ENCODE assay signal across 14 cellular contexts in the genomic region with DNA sequence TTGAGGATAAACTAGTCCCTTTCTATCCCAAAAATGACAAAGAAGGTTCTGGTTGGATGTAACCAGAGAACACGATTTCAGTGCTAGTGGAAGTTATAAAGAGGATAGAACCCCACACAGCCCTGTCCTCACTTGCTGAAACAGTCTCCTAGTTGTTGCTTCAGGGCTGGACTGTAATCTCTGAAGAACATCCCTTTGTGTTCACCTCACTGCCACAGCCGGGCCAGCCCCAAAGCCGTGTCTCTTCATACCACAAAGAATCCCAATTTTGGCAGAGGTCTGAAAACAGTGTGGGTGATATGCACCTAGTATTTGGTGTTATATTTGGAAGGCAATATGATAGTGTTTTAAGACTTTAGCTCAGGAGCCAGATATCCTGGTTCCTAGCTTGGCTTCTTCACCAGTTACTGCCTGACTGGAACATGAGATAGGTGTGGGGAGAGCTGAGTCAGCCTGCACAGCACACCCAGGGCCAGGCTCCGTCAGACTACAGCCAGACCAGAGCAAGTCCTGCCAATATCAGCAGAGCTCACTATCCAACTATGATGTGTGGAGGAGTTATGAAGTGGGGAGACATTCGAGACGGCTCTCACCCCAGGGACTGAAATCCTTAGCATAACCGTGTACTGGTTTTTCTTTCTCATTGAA. TPM values are rescaled to one million over a fixed set of nuclear protein-coding genes. Genes with fewer than 3 reads are reported as not detected.
DNase-seq lines count a peak whose midpoint lies in the region; ATAC-seq and TF ChIP-seq lines count a peak whose summit lies in the region.
"Had no signal": no experiment of that assay in that cellular context is flagged by ENCODE, and none has a peak within 500 bp of the region (broad histone marks: within the 10 kb centered on the region; RNA-seq: fewer than 3 reads in every experiment).

No MANE protein-coding gene starts in this region.

- H3K27ac ChIP-seq in gastroesophageal sphincter (no peak overlapping the region), osteoblast (ENCODE audit: low read depth, low read length) (peak overlapping the region; percentile 19)

- H3K4me1 ChIP-seq in gastroesophageal sphincter (no peaks in the 10 kb centered on the region), osteoblast (ENCODE audit: insufficient read depth, low read length) (peaks cover 14% of the 10 kb centered on the region)

- no peak for TF ChIP-seq POLR2A in gastroesophageal sphincter (IDR thresholded peaks at IDR 0.05)

- H3K4me2 ChIP-seq in osteoblast (ENCODE audit: insufficient read depth, low read length), result peak overlapping the region; percentile 69

- DNase-seq in Daoy (ENCODE audit: low read depth) (peak; percentile 93), amniotic epithelial cell (ENCODE audit: low read depth) (peak; percentile 75), osteoblast (ENCODE audit: insufficient read length, low spot score, missing footprints) (peak; percentile 79), NCI-H82 (lab: John Stamatoyannopoulos, UW) (no peak), cortex of kidney (lab: John Stamatoyannopoulos, UW) (no peak), DMS53 treated with DMSO at 0.1 percent for 48 hours (lab: John Stamatoyannopoulos, UW; ENCODE audit: unreplicated experiment) (no peak), NCI-H1930 (lab: John Stamatoyannopoulos, UW) (no peak)
- DNase-seq: CD4-positive, CD25-positive, alpha-beta regulatory T cell; hippocampal formation; stimulated activated CD4-positive, alpha-beta T cell treated with anti-CD3 and anti-CD28 coated beads, Interleukin-1b, Interleukin-23, amount 100 ng/mL, for 48 hours had no signal

- TF ChIP-seq EP300 in gastroesophageal sphincter (IDR thresholded peaks at IDR 0.05), result no peak

- H2AFZ ChIP-seq in osteoblast (ENCODE audit: low read length), result no peak overlapping the region

- no peaks in the 10 kb centered on the region for H4K20me1 ChIP-seq in osteoblast (ENCODE audit: insufficient read depth, low read length)

- H3K4me3 ChIP-seq in gastroesophageal sphincter (no peak overlapping the region), osteoblast (ENCODE audit: insufficient read depth, low read length) (peak overlapping the region; percentile 8)

- H3K27me3 ChIP-seq in gastroesophageal sphincter, result no peaks in the 10 kb centered on the region
- H3K27me3 ChIP-seq in osteoblast (ENCODE audit: insufficient read depth, low read length), result peaks cover 2% of the 10 kb centered on the region

- TF ChIP-seq CTCF in gastroesophageal sphincter (IDR thresholded peaks at IDR 0.05), result no peak
- no peak for TF ChIP-seq CTCF in osteoblast (IDR thresholded peaks at IDR 0.05; ENCODE audit: extremely low read depth, low read depth, low read length)

- H3K36me3 ChIP-seq in gastroesophageal sphincter (no peaks in the 10 kb centered on the region), osteoblast (ENCODE audit: insufficient read depth, low read length) (no peaks in the 10 kb centered on the region)

- no peaks in the 10 kb centered on the region for H3K79me2 ChIP-seq in osteoblast (ENCODE audit: insufficient read depth, low read length)

- 30 to 61% methylated on average over 6 of the region's 7 CpGs for WGBS in gastroesophageal sphincter (ENCODE audit: low coverage in 1 of 2), 2 donors

- peak; percentile 85 for ATAC-seq in gastroesophageal sphincter

- H3K9me3 ChIP-seq in gastroesophageal sphincter (no peaks in the 10 kb centered on the region), osteoblast (ENCODE audit: low read depth, low read length) (no peaks in the 10 kb centered on the region)

RNA-seq across cellular contexts. Expression of gene CYP3A4, which starts 21.2 kb away (rescaled TPM):
- 0.09 and 0.11 TPM in 2 replicates for total RNA-seq in Daoy (2014; rRNA removed; shearing (Covaris generic))
- total RNA-seq in gastroesophageal sphincter (not detected), osteoblast (not detected in 2 replicates)
- total RNA-seq: activated T-helper 1 cell treated with anti-CD3 and anti-CD28 coated beads, Interleukin-12 subunit alpha, Interleukin-12 subunit beta, Interleukin-2, Interleukin-4 antibody, amounts not matched to agents 30 ng/mL and 10 ng/mL and 1 ng/mL, durations not matched to agents 14 hours and 24 hours and 36 hours; CD4-positive, CD25-positive, alpha-beta regulatory T cell; cerebellum; SK-MEL-5 had no signal

RNA-seq across cellular contexts. Expression of gene CYP3A7, which starts 27.8 kb away (rescaled TPM):
- total RNA-seq in Daoy (2014; rRNA removed; shearing (Covaris generic)), result not detected in 2 replicates
- total RNA-seq in gastroesophageal sphincter (not detected), osteoblast (not detected in 2 replicates)
- total RNA-seq: activated T-helper 1 cell treated with anti-CD3 and anti-CD28 coated beads, Interleukin-12 subunit alpha, Interleukin-12 subunit beta, Interleukin-2, Interleukin-4 antibody, amounts not matched to agents 30 ng/mL and 10 ng/mL and 1 ng/mL, durations not matched to agents 14 hours and 24 hours and 36 hours; CD4-positive, CD25-positive, alpha-beta regulatory T cell; SK-MEL-5 had no signal

Comparison
In these comparisons a context has a peak if more than half of its experiments do, and no peak if none do; other contexts are left out.
1. DNase-seq: peak in Daoy (single experiment), amniotic epithelial cell (single experiment) and osteoblast (single experiment); none in NCI-H82 (single experiment), cortex of kidney (single experiment), DMS53 treated with DMSO at 0.1 percent for 48 hours (single experiment) and NCI-H1930 (0 of 2).